In the genomic region with DNA sequence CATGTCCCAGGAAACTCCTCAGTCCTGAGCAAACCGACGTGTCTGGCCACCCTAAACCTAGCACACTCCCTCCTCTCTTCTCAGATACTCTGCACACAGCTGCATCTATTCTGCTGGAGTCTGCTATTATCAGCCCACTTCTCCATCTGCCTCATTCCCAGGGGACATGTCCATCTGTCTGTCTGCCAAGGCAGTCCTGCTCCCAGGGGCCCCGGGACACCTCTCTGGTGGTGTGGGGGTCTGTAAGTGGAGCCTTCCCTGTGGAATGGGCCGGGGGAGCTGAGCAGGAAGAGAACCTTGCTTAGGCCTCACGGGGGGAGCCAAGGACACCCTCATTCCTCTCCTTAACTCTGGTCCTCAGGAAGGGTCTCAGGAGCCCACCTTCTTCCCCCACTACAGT, we compare ENCODE assay signal across 18 cellular contexts.
DNase-seq lines count a peak whose midpoint lies in the region; ATAC-seq, FAIRE-seq and TF ChIP-seq lines count a peak whose summit lies in the region.
"Had no signal": no experiment of that assay in that cellular context is flagged by ENCODE, and none has a peak within 500 bp of the region (broad histone marks: within the 10 kb centered on the region; RNA-seq: fewer than 3 reads in every experiment).

No MANE protein-coding gene starts in this region.

- ATAC-seq in stimulated activated effector memory CD8-positive, alpha-beta T cell treated with anti-CD3 and anti-CD28 coated beads, Interleukin-12 subunit alpha, Interleukin-12 subunit beta, amount 100 ng/mL, for 72 hours = no peak
- ATAC-seq: GM12878 had no signal

- no peaks in the 10 kb centered on the region for H4K20me1 ChIP-seq in astrocyte (ENCODE audit: insufficient read depth, low read length)

- H3K4me3 Mint-ChIP-seq in astrocyte (ENCODE audit: unreplicated experiment) = no peak overlapping the region
- H3K4me3 Mint-ChIP-seq in stimulated activated effector memory CD8-positive, alpha-beta T cell treated with anti-CD3 and anti-CD28 coated beads, Interleukin-12 subunit alpha, Interleukin-12 subunit beta, amount 100 ng/mL, for 72 hours = no peak overlapping the region
- H3K4me3 Mint-ChIP-seq: B cell; CD4-positive, CD25-positive, alpha-beta regulatory T cell; CD8-positive, alpha-beta memory T cell had no signal

- H3K36me3 Mint-ChIP-seq in astrocyte (ENCODE audit: low read depth, unreplicated experiment) = peaks cover 3% of the 10 kb centered on the region
- no peaks in the 10 kb centered on the region for H3K36me3 Mint-ChIP-seq in stimulated activated effector memory CD8-positive, alpha-beta T cell treated with anti-CD3 and anti-CD28 coated beads, Interleukin-12 subunit alpha, Interleukin-12 subunit beta, amount 100 ng/mL, for 72 hours
- H3K36me3 Mint-ChIP-seq: CD4-positive, CD25-positive, alpha-beta regulatory T cell had no signal

- H3K9ac ChIP-seq in astrocyte (ENCODE audit: low read length) = no peak overlapping the region
- H3K9ac ChIP-seq: GM23248 had no signal

- no peaks in the 10 kb centered on the region for H3K4me1 ChIP-seq in astrocyte (ENCODE audit: insufficient read depth, low read length)
- H3K4me1 ChIP-seq: HAP-1 had no signal

- no peaks in the 10 kb centered on the region for H3K9me3 ChIP-seq in astrocyte (ENCODE audit: insufficient read depth, low read depth, low read length)
- H3K9me3 ChIP-seq: HAP-1 had no signal

- peaks cover 8% of the 10 kb centered on the region for H3K27me3 ChIP-seq in astrocyte (ENCODE audit: insufficient read depth, low read length)

- no peak overlapping the region for H3K27ac ChIP-seq in astrocyte (ENCODE audit: low read depth, low read length)
- H3K27ac ChIP-seq: GM23248 had no signal

- CTCF ChIA-PET in HEK293T (lab: Yijun Ruan, JAX) = no interaction called here

- peak overlapping the region; percentile 47 for H3K27ac Mint-ChIP-seq in astrocyte (ENCODE audit: unreplicated experiment)
- H3K27ac Mint-ChIP-seq in stimulated activated effector memory CD8-positive, alpha-beta T cell treated with anti-CD3 and anti-CD28 coated beads, Interleukin-12 subunit alpha, Interleukin-12 subunit beta, amount 100 ng/mL, for 72 hours = peak overlapping the region; percentile 61
- H3K27ac Mint-ChIP-seq: B cell; CD4-positive, CD25-positive, alpha-beta regulatory T cell; CD8-positive, alpha-beta memory T cell had no signal

- peak; percentile 31 to 55 for DNase-seq in NCI-H524 (lab: John Stamatoyannopoulos, UW)
- DNase-seq in NCI-H524 treated with DMSO at 0.1 percent for 48 hours (lab: John Stamatoyannopoulos, UW) = no peak
- peak; percentile 16 for DNase-seq in NB4 (ENCODE audit: low read depth)
- DNase-seq in astrocyte (ENCODE audit: low read depth) = no peak
- DNase-seq in stimulated activated effector memory CD8-positive, alpha-beta T cell treated with anti-CD3 and anti-CD28 coated beads, Interleukin-12 subunit alpha, Interleukin-12 subunit beta, amount 100 ng/mL, for 72 hours (ENCODE audit: low spot score in 2 of 2) = no peak
- DNase-seq in G401 (ENCODE audit: low spot score) = no peak
- no peak for DNase-seq in HEK293T (ENCODE audit: extremely low spot score)
- DNase-seq: C1 segment of cervical spinal cord; CD4-positive, CD25-positive, alpha-beta regulatory T cell; CD8-positive, alpha-beta memory T cell; COR-L47; DMS79 treated with DMSO at 0.1 percent for 48 hours; GM23248 had no signal

- no peak for TF ChIP-seq CTCF in NB4 (IDR thresholded peaks at IDR 0.05; ENCODE audit: low read depth, low read length)
- no peak for TF ChIP-seq CTCF in astrocyte (IDR thresholded peaks at IDR 0.05; ENCODE audit: insufficient read depth, low read depth, low read length)

- POLR2A ChIA-PET in HEK293T (lab: Yijun Ruan, JAX) = no interaction called here

- no peak overlapping the region for H3K4me2 ChIP-seq in astrocyte (ENCODE audit: low read length)

- no peak overlapping the region for H2AFZ ChIP-seq in astrocyte (ENCODE audit: low read depth, low read length)
- H2AFZ ChIP-seq: GM23248 had no signal

- no peak for TF ChIP-seq POLR2A in NB4 (IDR thresholded peaks at IDR 0.05; ENCODE audit: extremely low read depth, insufficient read length)

- H3K4me1 Mint-ChIP-seq in astrocyte (ENCODE audit: low read depth, unreplicated experiment) = no peaks in the 10 kb centered on the region
- H3K4me1 Mint-ChIP-seq in stimulated activated effector memory CD8-positive, alpha-beta T cell treated with anti-CD3 and anti-CD28 coated beads, Interleukin-12 subunit alpha, Interleukin-12 subunit beta, amount 100 ng/mL, for 72 hours = no peaks in the 10 kb centered on the region
- H3K4me1 Mint-ChIP-seq: B cell; CD8-positive, alpha-beta memory T cell had no signal

- no peak for FAIRE-seq in astrocyte (lab: Jason Lieb, UNC)
- FAIRE-seq: D721Med, GM12878, GM19239 had no signal

- no peaks in the 10 kb centered on the region for H3K79me2 ChIP-seq in astrocyte (ENCODE audit: insufficient read depth, low read length)

- in situ Hi-C loops in G401 (cut with HindIII; ENCODE audit: low sequenced_read_pairs) = no loop called here

- H3K36me3 ChIP-seq in astrocyte (ENCODE audit: insufficient read depth, low read length) = no peaks in the 10 kb centered on the region
- H3K36me3 ChIP-seq: HAP-1 had no signal

- no peak overlapping the region for H3K4me3 ChIP-seq in NB4 (ENCODE audit: low read depth, low read length)
- no peak overlapping the region for H3K4me3 ChIP-seq in astrocyte (ENCODE audit: insufficient read depth, low read depth, low read length)
- H3K4me3 ChIP-seq: GM12878, GM23248, HAP-1 had no signal

- H3K27me3 Mint-ChIP-seq in astrocyte (ENCODE audit: low read depth, unreplicated experiment) = peaks cover 2% of the 10 kb centered on the region
- H3K27me3 Mint-ChIP-seq: B cell had no signal

- no peaks in the 10 kb centered on the region for H3K9me3 Mint-ChIP-seq in astrocyte (ENCODE audit: unreplicated experiment)
- H3K9me3 Mint-ChIP-seq in stimulated activated effector memory CD8-positive, alpha-beta T cell treated with anti-CD3 and anti-CD28 coated beads, Interleukin-12 subunit alpha, Interleukin-12 subunit beta, amount 100 ng/mL, for 72 hours = no peaks in the 10 kb centered on the region
- H3K9me3 Mint-ChIP-seq: CD4-positive, CD25-positive, alpha-beta regulatory T cell; CD8-positive, alpha-beta memory T cell had no signal

TF ChIP-seq in HEK293T, 16 proteins besides CTCF, POLR2A, EP300 and RAD21:
- TF ChIP-seq L3MBTL2 (conservative IDR thresholded peaks at IDR 0.05) (no peak), FOXA1 (IDR thresholded peaks at IDR 0.05) (no peak), ELF4 (IDR thresholded peaks at IDR 0.05) (no peak), CTBP1 (IDR thresholded peaks at IDR 0.05; ENCODE audit: borderline replicate concordance) (no peak), BHLHE40 (IDR thresholded peaks at IDR 0.05; ENCODE audit: borderline replicate concordance) (no peak), NFRKB (IDR thresholded peaks at IDR 0.05) (no peak), FOXK2 (IDR thresholded peaks at IDR 0.05) (no peak), FOXM1 (IDR thresholded peaks at IDR 0.05; ENCODE audit: borderline replicate concordance) (no peak), HDGF (IDR thresholded peaks at IDR 0.05; ENCODE audit: borderline replicate concordance) (no peak), LEF1 (IDR thresholded peaks at IDR 0.05; ENCODE audit: borderline replicate concordance) (no peak)
- TF ChIP-seq, protein P1, sequence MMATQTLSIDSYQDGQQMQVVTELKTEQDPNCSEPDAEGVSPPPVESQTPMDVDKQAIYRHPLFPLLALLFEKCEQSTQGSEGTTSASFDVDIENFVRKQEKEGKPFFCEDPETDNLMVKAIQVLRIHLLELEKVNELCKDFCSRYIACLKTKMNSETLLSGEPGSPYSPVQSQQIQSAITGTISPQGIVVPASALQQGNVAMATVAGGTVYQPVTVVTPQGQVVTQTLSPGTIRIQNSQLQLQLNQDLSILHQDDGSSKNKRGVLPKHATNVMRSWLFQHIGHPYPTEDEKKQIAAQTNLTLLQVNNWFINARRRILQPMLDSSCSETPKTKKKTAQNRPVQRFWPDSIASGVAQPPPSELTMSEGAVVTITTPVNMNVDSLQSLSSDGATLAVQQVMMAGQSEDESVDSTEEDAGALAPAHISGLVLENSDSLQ (IDR thresholded peaks at IDR 0.05) = no peak
TF ChIP-seq in HEK293T: peak in this region for 0.

Comparison
In these comparisons a context has a peak if more than half of its experiments do, and no peak if none do; other contexts are left out.
1. DNase-seq: peak in NCI-H524 (2 of 2) and NB4 (single experiment); none in NCI-H524 treated with DMSO at 0.1 percent for 48 hours (single experiment), astrocyte (single experiment), stimulated activated effector memory CD8-positive, alpha-beta T cell treated with anti-CD3 and anti-CD28 coated beads, Interleukin-12 subunit alpha, Interleukin-12 subunit beta, amount 100 ng/mL, for 72 hours (0 of 2), G401 (single experiment) and HEK293T (single experiment).